In the genomic region with DNA sequence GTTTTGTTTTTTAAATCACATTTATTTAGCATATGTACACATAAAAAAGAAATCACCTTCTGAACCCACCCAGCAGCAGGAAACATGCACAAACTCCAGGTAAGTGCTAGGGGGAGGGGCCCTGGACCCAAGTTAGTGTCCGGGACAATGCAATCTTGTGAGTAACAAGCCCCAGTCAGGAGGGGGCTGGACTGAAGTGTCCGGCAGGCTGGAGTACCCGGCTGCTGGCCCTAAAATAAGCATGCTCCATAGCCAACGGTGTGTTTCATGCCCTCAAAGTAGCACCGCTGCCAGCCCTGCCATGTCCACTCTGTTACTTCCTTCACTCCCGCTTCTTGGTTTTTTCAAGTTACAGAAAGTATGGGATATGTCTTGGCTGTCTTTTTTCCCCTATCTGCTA, we compare ENCODE assay signal across 35 cellular contexts.
"Had no signal": no experiment of that assay in that cellular context is flagged by ENCODE, and none has a peak within 500 bp of the region (broad histone marks: within the 10 kb centered on the region; RNA-seq: fewer than 3 reads in every experiment).

No MANE protein-coding gene starts in this region.

- H3K4me3 ChIP-seq: adrenal gland, ascending aorta, cardiac muscle cell had no signal

- H3K9me3 ChIP-seq: adrenal gland, ascending aorta had no signal

- H3K4me1 ChIP-seq: ascending aorta had no signal

- H3K27ac Mint-ChIP-seq: activated B cell treated with CpG ODN at 0.5 μM for 24 hours; activated CD4-positive, alpha-beta memory T cell treated with anti-CD3 and anti-CD28 coated beads for 36 hours; activated CD4-positive, alpha-beta T cell treated with anti-CD3 and anti-CD28 coated beads, Interleukin-2, amount 10 ng/mL, durations not matched to agents 24 days and 14 days; activated CD8-positive, alpha-beta T cell treated with anti-CD3 and anti-CD28 coated beads for 36 hours; activated naive CD4-positive, alpha-beta T cell treated with anti-CD3 and anti-CD28 coated beads for 36 hours; activated naive CD8-positive, alpha-beta T cell treated with anti-CD3 and anti-CD28 coated beads for 36 hours; activated T-helper 1 cell treated with anti-CD3 and anti-CD28 coated beads, Interleukin-12 subunit alpha, Interleukin-12 subunit beta, Interleukin-2, Interleukin-4 antibody, amounts not matched to agents 30 ng/mL and 10 ng/mL and 1 ng/mL, durations not matched to agents 14 hours and 24 hours and 36 hours; activated T-helper 17 cell treated with anti-CD3 and anti-CD28 coated beads, Interleukin-2, amount 50 U/mL, for 72 hours; T-helper 1 cell treated with Interleukin-12 subunit alpha and Interleukin-12 subunit beta and Interleukin-4 antibody, amounts not matched to agents 30 μg/mL and 1 μg/mL, for 36 hours; T-helper 2 cell treated with Interferon-gamma antibody and Interleukin-4, amounts not matched to agents 5 μg/mL and 100 μg/mL, for 36 hours had no signal

- DNase-seq: activated B cell treated with CpG ODN at 0.5 μM for 24 hours; activated CD4-positive, alpha-beta memory T cell treated with anti-CD3 and anti-CD28 coated beads for 36 hours; activated CD4-positive, alpha-beta T cell treated with anti-CD3 and anti-CD28 coated beads for 4 hours; activated CD4-positive, alpha-beta T cell treated with anti-CD3 and anti-CD28 coated beads, Interleukin-2, amount 10 ng/mL, durations not matched to agents 24 days and 14 days; activated CD4-positive, alpha-beta T cell treated with anti-CD3 and anti-CD28 coated beads, Interleukin-2, amount 50 U/mL, for 1 hour; activated CD4-positive, alpha-beta T cell treated with anti-CD3 and anti-CD28 coated beads, Interleukin-2, amount 50 U/mL, for 4 hours; activated CD4-positive, CD25-positive, alpha-beta regulatory T cell treated with anti-CD3 and anti-CD28 coated beads, Interleukin-2, amount 50 U/mL, for 72 hours; activated CD8-positive, alpha-beta memory T cell treated with anti-CD3 and anti-CD28 coated beads, Interleukin-2, amount 50 U/mL, for 4 hours; activated CD8-positive, alpha-beta T cell treated with anti-CD3 and anti-CD28 coated beads for 36 hours; activated effector memory CD4-positive, alpha-beta T cell treated with anti-CD3 and anti-CD28 coated beads, Interleukin-2, amount 50 U/mL, for 16 hours; activated gamma-delta T cell treated with Interleukin-2 at 50 U/mL for 16 hours; activated naive CD4-positive, alpha-beta T cell; activated naive CD4-positive, alpha-beta T cell treated with anti-CD3 and anti-CD28 coated beads for 36 hours; activated naive CD4-positive, alpha-beta T cell treated with anti-CD3 and anti-CD28 coated beads, Interleukin-2, amount 50 U/mL, for 16 hours; activated naive CD8-positive, alpha-beta T cell treated with anti-CD3 and anti-CD28 coated beads for 36 hours; activated T-cell treated with anti-CD3 and anti-CD28 coated beads for 4 hours; activated T-cell treated with anti-CD3 and anti-CD28 coated beads, Interleukin-2, amount 50 U/mL, for 1 hour; activated T-cell treated with anti-CD3 and anti-CD28 coated beads, Interleukin-2, amount 50 U/mL, for 48 hours; adrenal gland; amniotic stem cell; caudate nucleus; cerebellar nuclear complex; T-helper 1 cell; T-helper 2 cell; T-helper 9 cell had no signal

- H3K27me3 Mint-ChIP-seq: activated B cell treated with CpG ODN at 0.5 μM for 24 hours; activated CD4-positive, alpha-beta memory T cell treated with anti-CD3 and anti-CD28 coated beads for 36 hours; activated CD4-positive, alpha-beta T cell treated with anti-CD3 and anti-CD28 coated beads, Interleukin-2, amount 10 ng/mL, durations not matched to agents 24 days and 14 days; activated CD8-positive, alpha-beta T cell treated with anti-CD3 and anti-CD28 coated beads for 36 hours; activated naive CD8-positive, alpha-beta T cell treated with anti-CD3 and anti-CD28 coated beads for 36 hours; activated T-helper 17 cell treated with anti-CD3 and anti-CD28 coated beads, Interleukin-2, amount 50 U/mL, for 72 hours; brain; central memory CD8-positive, alpha-beta T cell had no signal

- H3K9me3 Mint-ChIP-seq: activated B cell treated with CpG ODN at 0.5 μM for 24 hours; activated CD4-positive, alpha-beta memory T cell treated with anti-CD3 and anti-CD28 coated beads for 36 hours; activated CD4-positive, alpha-beta T cell treated with anti-CD3 and anti-CD28 coated beads, Interleukin-2, amount 10 ng/mL, durations not matched to agents 24 days and 14 days; activated CD8-positive, alpha-beta T cell treated with anti-CD3 and anti-CD28 coated beads for 36 hours; activated naive CD4-positive, alpha-beta T cell treated with anti-CD3 and anti-CD28 coated beads for 36 hours; activated naive CD4-positive, alpha-beta T cell treated with anti-CD3 and anti-CD28 coated beads, Interleukin-2, amount 50 U/mL, for 72 hours; activated naive CD8-positive, alpha-beta T cell treated with anti-CD3 and anti-CD28 coated beads for 36 hours; activated T-helper 1 cell treated with anti-CD3 and anti-CD28 coated beads, Interleukin-12 subunit alpha, Interleukin-12 subunit beta, Interleukin-2, Interleukin-4 antibody, amounts not matched to agents 30 ng/mL and 10 ng/mL and 1 ng/mL, durations not matched to agents 14 hours and 24 hours and 36 hours; activated T-helper 17 cell treated with anti-CD3 and anti-CD28 coated beads, Interleukin-2, amount 50 U/mL, for 72 hours; brain; central memory CD8-positive, alpha-beta T cell; T-helper 1 cell treated with Interleukin-12 subunit alpha and Interleukin-12 subunit beta and Interleukin-4 antibody, amounts not matched to agents 30 μg/mL and 1 μg/mL, for 36 hours; T-helper 2 cell treated with Interferon-gamma antibody and Interleukin-4, amounts not matched to agents 5 μg/mL and 100 μg/mL, for 36 hours had no signal

- H3K27ac ChIP-seq: adrenal gland, ascending aorta, cardiac muscle cell, VCaP had no signal

- H3K4me3 Mint-ChIP-seq: activated B cell treated with CpG ODN at 0.5 μM for 24 hours; activated CD4-positive, alpha-beta memory T cell treated with anti-CD3 and anti-CD28 coated beads for 36 hours; activated CD4-positive, alpha-beta T cell treated with anti-CD3 and anti-CD28 coated beads, Interleukin-2, amount 10 ng/mL, durations not matched to agents 24 days and 14 days; activated CD8-positive, alpha-beta T cell treated with anti-CD3 and anti-CD28 coated beads for 36 hours; activated naive CD4-positive, alpha-beta T cell treated with anti-CD3 and anti-CD28 coated beads for 36 hours; activated naive CD8-positive, alpha-beta T cell treated with anti-CD3 and anti-CD28 coated beads for 36 hours; activated T-helper 1 cell treated with anti-CD3 and anti-CD28 coated beads, Interleukin-12 subunit alpha, Interleukin-12 subunit beta, Interleukin-2, Interleukin-4 antibody, amounts not matched to agents 30 ng/mL and 10 ng/mL and 1 ng/mL, durations not matched to agents 14 hours and 24 hours and 36 hours; activated T-helper 17 cell treated with anti-CD3 and anti-CD28 coated beads, Interleukin-2, amount 50 U/mL, for 72 hours; brain; central memory CD8-positive, alpha-beta T cell; T-helper 1 cell treated with Interleukin-12 subunit alpha and Interleukin-12 subunit beta and Interleukin-4 antibody, amounts not matched to agents 30 μg/mL and 1 μg/mL, for 36 hours; T-helper 2 cell treated with Interferon-gamma antibody and Interleukin-4, amounts not matched to agents 5 μg/mL and 100 μg/mL, for 36 hours had no signal

- H3K27me3 ChIP-seq: adrenal gland, ascending aorta, cardiac muscle cell had no signal

- ATAC-seq: activated CD8-positive, alpha-beta T cell treated with anti-CD3 and anti-CD28 coated beads for 36 hours; activated naive CD4-positive, alpha-beta T cell treated with anti-CD3 and anti-CD28 coated beads, Interleukin-2, amount 50 U/mL, for 72 hours; activated T-helper 17 cell treated with anti-CD3 and anti-CD28 coated beads, Interleukin-2, amount 50 U/mL, for 72 hours had no signal

- H3K4me1 Mint-ChIP-seq: activated B cell treated with CpG ODN at 0.5 μM for 24 hours; activated naive CD8-positive, alpha-beta T cell treated with anti-CD3 and anti-CD28 coated beads for 36 hours; activated T-helper 17 cell treated with anti-CD3 and anti-CD28 coated beads, Interleukin-2, amount 50 U/mL, for 72 hours had no signal
